8 cellular contexts compared by ENCODE assay signal in genomic region chr15:51647128-51647562, GRCh38. TPM values are rescaled to one million over a fixed set of nuclear protein-coding genes. Genes with fewer than 3 reads are reported as not detected.
DNase-seq lines count a peak whose midpoint lies in the region; ATAC-seq and TF ChIP-seq lines count a peak whose summit lies in the region.

No MANE protein-coding gene starts in this region.

- DNase-seq in ELR (ENCODE audit: low read depth), result peak; percentile 74
- DNase-seq in NCI-H226, result peak; percentile 94
- peak; percentile 45 for DNase-seq in brain microvascular endothelial cell
- no peak for DNase-seq in CD4-positive, alpha-beta T cell
- no peak for DNase-seq in mesenteric fat pad (ENCODE audit: low spot score)
- no peak for DNase-seq in NCI-H1417 treated with DMSO at 0.1 percent for 48 hours (lab: John Stamatoyannopoulos, UW)

- H3K36me3 Mint-ChIP-seq in CD4-positive, alpha-beta T cell (ENCODE audit: low read depth), result no peaks in the 10 kb centered on the region

- H3K27ac ChIP-seq in brain microvascular endothelial cell, result no peak overlapping the region
- peak overlapping the region; percentile 47 for H3K27ac ChIP-seq in neutrophil
- H3K27ac ChIP-seq in CD4-positive, alpha-beta T cell (ENCODE audit: low read depth, low read length), result no peak overlapping the region

- H3K27me3 Mint-ChIP-seq in CD4-positive, alpha-beta T cell, result no peaks in the 10 kb centered on the region

- H3K36me3 ChIP-seq in brain microvascular endothelial cell (replicated peaks), result no peaks in the 10 kb centered on the region
- H3K36me3 ChIP-seq in neutrophil, result no peaks in the 10 kb centered on the region

- H3K27ac Mint-ChIP-seq in CD4-positive, alpha-beta T cell, result no peak overlapping the region

- CTCF ChIA-PET in CD4-positive, alpha-beta T cell (lab: Charles Lee), result interaction anchor here (0.8 to 5.1 kb wide), 2 partner anchors 24 to 129 kb away, joined by 3 to 179 read pairs; no protein-coding TSS in a partner anchor

- POLR2A ChIA-PET in CD4-positive, alpha-beta T cell (lab: Charles Lee), result no interaction called here

- H3K9me3 ChIP-seq in neutrophil, result no peaks in the 10 kb centered on the region
- no peaks in the 10 kb centered on the region for H3K9me3 ChIP-seq in CD4-positive, alpha-beta T cell (ENCODE audit: control insufficient read depth, low read length)

- TF ChIP-seq CTCF in brain microvascular endothelial cell (IDR thresholded peaks at IDR 0.05; ENCODE audit: low read depth, low read length, missing control alignments) (no peak), neutrophil (IDR thresholded peaks at IDR 0.05) (no peak)
- TF ChIP-seq CTCF in CD4-positive, alpha-beta T cell (IDR thresholded peaks at IDR 0.05), result no peak

- ATAC-seq in CD4-positive, alpha-beta T cell (ENCODE audit: poor library complexity), result no peak
- no peak for ATAC-seq in HG03378 (IDR thresholded peaks at IDR 0.05; ENCODE audit: unreplicated experiment)

- in situ Hi-C loops in brain microvascular endothelial cell (cut with HindIII; ENCODE audit: low pct_ligation_motif_present, low sequenced_read_pairs), result no loop called here

- H3K4me1 ChIP-seq in neutrophil (ENCODE audit: control insufficient read depth in 1 of 2, insufficient read depth in 1 of 2, low read depth in 1 of 2, low read length in 1 of 2), result peaks cover 6 to 8% of the 10 kb centered on the region in 2 experiments

- no peak overlapping the region for H3K4me3 Mint-ChIP-seq in CD4-positive, alpha-beta T cell

- H3K9me3 Mint-ChIP-seq in CD4-positive, alpha-beta T cell, result no peaks in the 10 kb centered on the region

- H3K27me3 ChIP-seq in brain microvascular endothelial cell (replicated peaks) (peaks cover 3% of the 10 kb centered on the region), neutrophil (no peaks in the 10 kb centered on the region)
- no peaks in the 10 kb centered on the region for H3K27me3 ChIP-seq in CD4-positive, alpha-beta T cell (ENCODE audit: control insufficient read depth, insufficient read depth, low read length)

- intact Hi-C loops in CD4-positive, alpha-beta T cell (cut with DNase I, micrococcal nuclease), result no loop called here

- H3K4me1 Mint-ChIP-seq in CD4-positive, alpha-beta T cell (ENCODE audit: low read depth), result no peaks in the 10 kb centered on the region

- no peak overlapping the region for H3K4me3 ChIP-seq in brain microvascular endothelial cell (ENCODE audit: low read depth, low read length)
- H3K4me3 ChIP-seq in neutrophil (ENCODE audit: low read depth in 1 of 2, low read length in 1 of 2), result no peak overlapping the region

RNA-seq across cellular contexts. Expression of gene DMXL2, which starts 24.6 kb away (rescaled TPM):
- total RNA-seq in CD4-positive, alpha-beta T cell, result 1 to 10 TPM; 4.7 to 5.5 TPM
- 46.7 TPM for total RNA-seq in mesenteric fat pad

RNA-seq across cellular contexts. Expression of gene SCG3, which starts 34.2 kb away (rescaled TPM):
- not detected for total RNA-seq in CD4-positive, alpha-beta T cell
- not detected for total RNA-seq in mesenteric fat pad

Comparison
In these comparisons a context has a peak if more than half of its experiments do, and no peak if none do; other contexts are left out.
1. DNase-seq: peak in ELR (single experiment), NCI-H226 (single experiment) and brain microvascular endothelial cell (single experiment); none in CD4-positive, alpha-beta T cell (0 of 10), mesenteric fat pad (single experiment) and NCI-H1417 treated with DMSO at 0.1 percent for 48 hours (single experiment).